Comparison of ENCODE assay signal across 8 cellular contexts in the genomic region with DNA sequence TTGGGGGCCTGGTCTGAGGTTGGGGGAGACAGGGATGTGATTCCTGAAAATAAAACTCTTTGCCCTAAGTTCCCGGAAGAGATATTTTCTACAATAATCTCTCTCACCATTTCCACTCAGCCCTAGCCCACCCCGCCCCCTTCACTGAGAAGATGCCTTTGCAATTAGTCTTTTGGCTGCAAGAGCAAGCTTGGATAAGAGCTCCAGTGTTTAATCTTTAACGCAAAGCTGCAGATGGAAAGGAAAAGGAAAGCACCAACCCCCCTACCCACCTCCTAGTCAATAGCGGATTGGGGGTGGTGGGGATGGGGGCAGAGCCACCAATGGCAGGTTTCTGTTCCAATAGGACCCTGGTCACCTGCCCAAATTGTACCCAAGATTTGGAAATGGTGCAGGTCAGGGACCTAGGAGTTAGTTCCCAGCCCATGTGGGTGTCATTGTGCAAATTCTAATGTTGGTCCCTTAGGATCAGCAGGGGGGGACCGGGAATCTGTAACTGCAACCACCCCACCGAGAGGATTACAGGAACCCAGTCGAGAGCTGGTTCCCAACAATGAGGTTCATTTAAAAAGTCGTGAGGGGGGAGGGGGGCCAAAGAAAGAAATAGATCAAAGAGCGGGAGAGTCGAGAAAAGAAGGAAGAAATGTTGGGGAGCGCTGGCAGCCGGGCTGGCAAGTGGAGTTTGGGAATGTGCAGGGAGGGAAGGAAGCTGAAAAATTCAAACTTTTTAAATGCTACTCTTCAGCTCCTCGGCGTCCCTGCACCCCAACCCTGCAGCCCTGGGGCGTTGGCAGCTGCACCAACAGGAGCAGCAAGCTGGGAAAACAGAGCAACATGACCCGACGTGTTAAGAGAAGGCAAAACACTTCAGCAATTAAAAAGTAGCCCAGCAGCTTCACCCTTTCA. TPM values are rescaled to one million over a fixed set of nuclear protein-coding genes. Genes with fewer than 3 reads are reported as not detected.
DNase-seq lines count a peak whose midpoint lies in the region; ATAC-seq and TF ChIP-seq lines count a peak whose summit lies in the region.

No MANE protein-coding gene starts in this region.

- H3K4me3 ChIP-seq in BJ (ENCODE audit: low read depth, low read length) (peak overlapping the region; percentile 93), adipocyte (ENCODE audit: low read length) (peak overlapping the region; percentile 93)

- H3K4me1 ChIP-seq in adipocyte (ENCODE audit: control insufficient read depth, insufficient read depth, low read length), result peaks cover 34% of the 10 kb centered on the region

- peaks cover 4 to 7% of the 10 kb centered on the region in 2 donors for H3K27me3 Mint-ChIP-seq in stimulated activated naive B cell treated with anti-CD40 and anti-IgM and Interleukin-4, amounts not matched to agents 10 μg/mL and 1 μg/mL and 100 μg/mL, for 72 hours

- peak overlapping the region; percentile 100 for H3K27ac Mint-ChIP-seq in stimulated activated naive B cell treated with anti-CD40 and anti-IgM and Interleukin-4, amounts not matched to agents 10 μg/mL and 1 μg/mL and 100 μg/mL, for 72 hours

- DNase-seq in BJ (ENCODE audit: low read depth), result no peak
- peak; percentile 38 for DNase-seq in HK-2 (ENCODE audit: unreplicated experiment)
- peak; percentile 49 for DNase-seq in adipocyte (ENCODE audit: low read depth)
- DNase-seq in iris pigment epithelial cell (ENCODE audit: low read depth), result peak; percentile 54
- DNase-seq in stimulated activated naive B cell treated with anti-CD40 and anti-IgM and Interleukin-4, amounts not matched to agents 10 μg/mL and 1 μg/mL and 100 μg/mL, for 72 hours, result no peak
- no peak for DNase-seq in NCI-H1436 (lab: John Stamatoyannopoulos, UW)
- no peak for DNase-seq in cerebellar cortex (ENCODE audit: low spot score)

- H3K36me3 ChIP-seq in BJ (ENCODE audit: control insufficient read depth, insufficient read depth, low read length) (peaks cover 24% of the 10 kb centered on the region), adipocyte (ENCODE audit: control insufficient read depth, insufficient read depth, low read length, severe bottlenecking) (peaks cover 42% of the 10 kb centered on the region)

- CTCF ChIA-PET in BJ (lab: Yijun Ruan, JAX), result interaction anchor here (0.6 to 2.4 kb wide), 9 partner anchors 25 to 850 kb away, joined by 3 to 8 read pairs (median 4); no protein-coding TSS in a partner anchor

- peaks cover 48 to 81% of the 10 kb centered on the region in 2 donors for H3K4me1 Mint-ChIP-seq in stimulated activated naive B cell treated with anti-CD40 and anti-IgM and Interleukin-4, amounts not matched to agents 10 μg/mL and 1 μg/mL and 100 μg/mL, for 72 hours

- no peaks in the 10 kb centered on the region for H3K9me3 ChIP-seq in adipocyte (ENCODE audit: control insufficient read depth, low read length)

- TF ChIP-seq CTCF in BJ (IDR thresholded peaks at IDR 0.05; ENCODE audit: insufficient read depth, low read depth, low read length), result no peak

- peak overlapping the region; percentile 96 to 99 for H3K4me3 Mint-ChIP-seq in stimulated activated naive B cell treated with anti-CD40 and anti-IgM and Interleukin-4, amounts not matched to agents 10 μg/mL and 1 μg/mL and 100 μg/mL, for 72 hours

- H3K36me3 Mint-ChIP-seq in stimulated activated naive B cell treated with anti-CD40 and anti-IgM and Interleukin-4, amounts not matched to agents 10 μg/mL and 1 μg/mL and 100 μg/mL, for 72 hours, result peaks cover 67 to 86% of the 10 kb centered on the region in 2 donors

- H3K27me3 ChIP-seq in BJ (ENCODE audit: control insufficient read depth, insufficient read depth, low read length), result no peaks in the 10 kb centered on the region
- no peaks in the 10 kb centered on the region for H3K27me3 ChIP-seq in adipocyte (replicated peaks; ENCODE audit: control insufficient read depth, insufficient read depth, low read length)

- peaks cover 0 to 2% of the 10 kb centered on the region in 2 donors for H3K9me3 Mint-ChIP-seq in stimulated activated naive B cell treated with anti-CD40 and anti-IgM and Interleukin-4, amounts not matched to agents 10 μg/mL and 1 μg/mL and 100 μg/mL, for 72 hours

- H3K9ac ChIP-seq in adipocyte (ENCODE audit: low read length), result peak overlapping the region; percentile 98

- ATAC-seq in stimulated activated naive B cell treated with anti-CD40 and anti-IgM and Interleukin-4, amounts not matched to agents 10 μg/mL and 1 μg/mL and 100 μg/mL, for 72 hours (replicated peaks), result no peak
- no peak for ATAC-seq in GM19395 (IDR thresholded peaks at IDR 0.05; ENCODE audit: unreplicated experiment)

- POLR2A ChIA-PET in BJ (lab: Charles Lee), result interaction anchor here (0.5 to 0.7 kb wide), 9 partner anchors 16 to 850 kb away, joined by 3 to 11 read pairs (median 3); no protein-coding TSS in a partner anchor

RNA-seq across cellular contexts. Expression of gene ZFP36L1, which starts 1.5 kb away (rescaled TPM):
- 49.2 and 52.7 TPM in 2 replicates for polyA plus RNA-seq in BJ (2011; rRNA removed)
- polyA minus RNA-seq in BJ (2011; rRNA and poly(A)+ RNA removed), result 40.0 and 55.9 TPM in 2 replicates

Comparison
In these comparisons a context has a peak if more than half of its experiments do, and no peak if none do; other contexts are left out.
1. DNase-seq: peak in HK-2 (single experiment), adipocyte (single experiment) and iris pigment epithelial cell (single experiment); none in BJ (single experiment), stimulated activated naive B cell treated with anti-CD40 and anti-IgM and Interleukin-4, amounts not matched to agents 10 μg/mL and 1 μg/mL and 100 μg/mL, for 72 hours (single experiment), NCI-H1436 (single experiment) and cerebellar cortex (single experiment).